ENCODE assay signal across 1 cellular context in the genomic region with DNA sequence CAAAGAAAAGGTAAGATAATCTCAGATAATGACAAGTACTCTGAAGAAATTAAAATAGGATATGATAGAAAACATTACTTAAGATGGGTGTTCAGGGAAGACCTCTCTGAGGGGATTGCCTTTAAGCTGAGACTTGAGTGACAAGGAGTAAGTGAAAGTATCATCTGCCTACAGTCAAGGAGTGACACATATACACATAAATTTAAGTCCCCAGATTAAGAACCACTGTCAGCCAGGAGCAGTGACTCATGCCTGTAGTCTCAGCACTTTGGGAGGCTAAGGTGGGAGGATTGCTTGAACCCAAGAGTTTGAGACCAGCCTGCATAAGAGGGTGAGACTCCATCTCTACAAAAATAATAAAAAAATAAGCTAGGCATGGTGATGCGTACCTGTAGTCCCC.
A peak's percentile ranks its signal among the peaks of the same experiment; 100 is the strongest.
TF ChIP-seq lines count a peak whose summit lies in the region.

No MANE protein-coding gene starts in this region.

TF ChIP-seq in GM12878, 131 proteins besides CTCF, POLR2A, EP300 and RAD21:
- TF ChIP-seq ASH2L (IDR thresholded peaks at IDR 0.05; ENCODE audit: borderline replicate concordance, low read depth) (no peak), SRF (IDR thresholded peaks at IDR 0.05; ENCODE audit: low read depth in 2 of 2, low read length in 2 of 2) (no peak), NFYA (IDR thresholded peaks at IDR 0.05; ENCODE audit: borderline replicate concordance, low read depth, low read length) (no peak), STAT1 (conservative IDR thresholded peaks at IDR 0.05) (no peak), PKNOX1 (IDR thresholded peaks at IDR 0.05) (peak; percentile 68), FOS (IDR thresholded peaks at IDR 0.05; ENCODE audit: borderline replicate concordance, extremely low read depth, insufficient read length) (no peak)
